8 cellular contexts compared by ENCODE assay signal in the genomic region with DNA sequence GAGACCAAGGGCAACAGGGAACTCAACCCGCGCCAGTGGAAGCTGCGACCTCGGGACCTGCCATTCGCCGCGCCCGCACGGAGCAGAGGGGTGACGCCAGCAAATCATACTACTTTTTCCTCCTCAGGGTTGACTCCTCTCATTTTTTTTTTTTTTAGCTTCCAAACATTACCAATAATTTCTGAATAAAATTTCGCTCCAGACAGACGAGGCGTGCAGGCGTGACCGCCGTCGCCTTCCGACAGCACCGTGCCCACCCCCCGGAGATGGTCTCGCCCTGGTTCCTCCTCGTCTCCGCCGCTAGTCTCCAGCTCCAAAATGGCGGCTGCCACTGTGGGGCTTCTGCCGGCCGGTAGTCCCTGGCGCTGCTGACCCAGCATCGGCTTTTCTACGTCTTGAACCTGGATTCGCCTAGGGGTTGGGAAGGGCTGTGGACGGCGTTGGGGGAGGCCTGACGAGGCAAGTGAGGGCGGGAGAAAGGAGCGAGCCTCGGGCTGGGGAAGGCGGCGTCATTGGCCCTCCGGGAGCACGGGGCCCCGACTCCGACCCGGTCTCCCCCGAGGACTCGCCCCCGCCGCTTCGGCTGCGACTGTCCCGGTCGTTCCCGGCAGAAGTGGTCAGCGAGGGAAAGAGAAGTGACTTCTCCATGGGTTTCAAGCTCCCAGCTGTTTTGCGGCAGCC. TPM values are rescaled to one million over a fixed set of nuclear protein-coding genes. Genes with fewer than 3 reads are reported as not detected.
DNase-seq lines count a peak whose midpoint lies in the region; ATAC-seq and TF ChIP-seq lines count a peak whose summit lies in the region.

A gene (plus strand): TSS at position 300 of the 681 bp plus-strand sequence. CDS start 9,016 bp downstream, outside the sequence.
A gene (minus strand): TSS at position 37 of the 681 bp plus-strand sequence. CDS start 4,069 bp downstream, outside the sequence.

- no peak within 1 kb of the TSS for H3K23ac ChIP-seq in H9 (ENCODE audit: insufficient read length, low read depth, low read length)

- peak within 1 kb of the TSS; percentile 58 for H3K4me2 ChIP-seq in H9 (ENCODE audit: insufficient read depth, insufficient read length, low read length)

- H2AK5ac ChIP-seq in H9 (ENCODE audit: insufficient read length, low read length): no peak within 1 kb of the TSS

- H3K27ac ChIP-seq in H9 (ENCODE audit: insufficient read length, low read depth, low read length): peak within 1 kb of the TSS; percentile 34
- peak within 1 kb of the TSS; percentile 94 for H3K27ac ChIP-seq in SK-N-MC
- peak within 1 kb of the TSS; percentile 91 to 97 (median 94) for H3K27ac ChIP-seq in gastroesophageal sphincter
- H3K27ac ChIP-seq in temporal lobe (ENCODE audit: low read depth, low read length): peak within 1 kb of the TSS; percentile 70

- H3K9ac ChIP-seq in H9 (ENCODE audit: extremely low read depth, insufficient read length, low read length): peak within 1 kb of the TSS; percentile 99
- peak within 1 kb of the TSS; percentile 99 for H3K9ac ChIP-seq in SK-N-MC (ENCODE audit: insufficient read length)

- H2BK12ac ChIP-seq in H9 (ENCODE audit: insufficient read length, low read depth, low read length): peak within 1 kb of the TSS; percentile 46

- peak within 1 kb of the TSS; percentile 100 for H3K27ac Mint-ChIP-seq in H9
- H3K27ac Mint-ChIP-seq in activated naive CD4-positive, alpha-beta T cell treated with anti-CD3 and anti-CD28 coated beads, Interleukin-2, amount 10 ng/mL, durations not matched to agents 7 days and 5 days: peak within 1 kb of the TSS; percentile 98

- H3K4ac ChIP-seq in H9 (ENCODE audit: low read depth, low read length): peak within 1 kb of the TSS; percentile 29; the same call in 1 of the 2 replicates

- no CpG with 5 or more reads among the region's 55 CpGs for WGBS in H9 (ENCODE audit: extremely low coverage, insufficient read length, low lambda C conversion rate)
- 0% methylated on average over 4 to 6 of the region's 55 CpGs for WGBS in gastroesophageal sphincter (ENCODE audit: low coverage in 1 of 2), 2 donors

- TF ChIP-seq CTCF in H9 (conservative IDR thresholded peaks at IDR 0.05) (no peak), gastroesophageal sphincter (IDR thresholded peaks at IDR 0.05) (peak in 2 of 4 experiments; percentile 28 to 40)

- peak; percentile 33 for DNase-seq in GF-D8 (lab: John Stamatoyannopoulos, UW)
- DNase-seq in H9: peak; percentile 82
- peak; percentile 64 for DNase-seq in M059J (ENCODE audit: low read depth)
- DNase-seq in SK-N-MC (ENCODE audit: low read depth, low spot score): no peak
- DNase-seq in activated naive CD4-positive, alpha-beta T cell treated with anti-CD3 and anti-CD28 coated beads, Interleukin-2, amount 10 ng/mL, durations not matched to agents 7 days and 5 days: peak; percentile 92
- DNase-seq in occipital lobe (lab: John Stamatoyannopoulos, UW): peak; percentile 84

- H2BK5ac ChIP-seq in H9 (ENCODE audit: insufficient read length, low read length): peak within 1 kb of the TSS; percentile 79

- CTCF ChIA-PET in activated naive CD4-positive, alpha-beta T cell treated with anti-CD3 and anti-CD28 coated beads, Interleukin-2, amount 10 ng/mL, durations not matched to agents 7 days and 5 days (lab: Charles Lee): interaction anchor here (0.5 to 1.7 kb wide), 3 partner anchors 16 to 230 kb away, joined by 3 to 8 read pairs (median 4); a partner anchor contains a TSS

- peaks cover 0 to 2% of the 10 kb centered on the region in 2 experiments; a peak in 2 of 5 replicates for H3K9me3 Mint-ChIP-seq in H9
- no peaks in the 10 kb centered on the region for H3K9me3 Mint-ChIP-seq in activated naive CD4-positive, alpha-beta T cell treated with anti-CD3 and anti-CD28 coated beads, Interleukin-2, amount 10 ng/mL, durations not matched to agents 7 days and 5 days

- H3K4me1 ChIP-seq in H9 (ENCODE audit: insufficient read depth, low read length) (no peaks in the 10 kb centered on the region), gastroesophageal sphincter (peaks cover 0 to 84% (median 13%) of the 10 kb centered on the region in 3 donors)

- peak within 1 kb of the TSS; percentile 77 for H3K56ac ChIP-seq in H9 (ENCODE audit: insufficient read length, low read depth, low read length)

- peak; percentile 91 for ATAC-seq in gastroesophageal sphincter

- peaks cover 15 to 20% of the 10 kb centered on the region in 2 experiments for H3K4me1 Mint-ChIP-seq in H9
- H3K4me1 Mint-ChIP-seq in activated naive CD4-positive, alpha-beta T cell treated with anti-CD3 and anti-CD28 coated beads, Interleukin-2, amount 10 ng/mL, durations not matched to agents 7 days and 5 days: peaks cover 41% of the 10 kb centered on the region

- no peaks in the 10 kb centered on the region; the same call in 1 of the 2 replicates for H3K27me3 Mint-ChIP-seq in H9 (ENCODE audit: low read depth)
- no peaks in the 10 kb centered on the region for H3K27me3 Mint-ChIP-seq in activated naive CD4-positive, alpha-beta T cell treated with anti-CD3 and anti-CD28 coated beads, Interleukin-2, amount 10 ng/mL, durations not matched to agents 7 days and 5 days

- TF ChIP-seq POLR2A in gastroesophageal sphincter (IDR thresholded peaks at IDR 0.05): peak in 1 of 2 donors; percentile 41

- H3K9me3 ChIP-seq in H9 (ENCODE audit: control insufficient read depth, low read depth, low read length) (no peaks in the 10 kb centered on the region), SK-N-MC (ENCODE audit: low read depth, low read length) (no peaks in the 10 kb centered on the region), gastroesophageal sphincter (no peaks in the 10 kb centered on the region)

- no peaks in the 10 kb centered on the region for H3K27me3 ChIP-seq in H9 (ENCODE audit: insufficient read depth, low read length)
- no peaks in the 10 kb centered on the region for H3K27me3 ChIP-seq in gastroesophageal sphincter

- H3K36me3 ChIP-seq in SK-N-MC (ENCODE audit: insufficient read depth, low read length) (peaks cover 36% of the 10 kb centered on the region), gastroesophageal sphincter (peaks cover 0 to 27% of the 10 kb centered on the region in 2 donors)

- H2BK20ac ChIP-seq in H9 (ENCODE audit: low read depth, low read length, poor library complexity, severe bottlenecking): no peak within 1 kb of the TSS

- peak within 1 kb of the TSS; percentile 99 for H3K14ac ChIP-seq in H9 (ENCODE audit: insufficient read depth, low read length)

- H2BK120ac ChIP-seq in H9 (ENCODE audit: low read depth, low read length, poor library complexity, severe bottlenecking): no peak within 1 kb of the TSS

- H4K5ac ChIP-seq in H9 (ENCODE audit: insufficient read length, low read depth, low read length): peak within 1 kb of the TSS; percentile 36

- H4K20me1 ChIP-seq in H9 (ENCODE audit: control insufficient read depth, insufficient read depth, insufficient read length): peaks cover 1% of the 10 kb centered on the region

- H3K4me3 Mint-ChIP-seq in H9: peak within 1 kb of the TSS; percentile 93 to 98
- H3K4me3 Mint-ChIP-seq in activated naive CD4-positive, alpha-beta T cell treated with anti-CD3 and anti-CD28 coated beads, Interleukin-2, amount 10 ng/mL, durations not matched to agents 7 days and 5 days: peak within 1 kb of the TSS; percentile 91

- H2AFZ ChIP-seq in H9 (ENCODE audit: low read length): no peak within 1 kb of the TSS

- no peaks in the 10 kb centered on the region for H3K79me1 ChIP-seq in H9 (ENCODE audit: insufficient read depth, low read depth, low read length, poor library complexity, severe bottlenecking)

- no peak for TF ChIP-seq EP300 in gastroesophageal sphincter (IDR thresholded peaks at IDR 0.05)

- H3T11ph ChIP-seq in H9 (ENCODE audit: low read length): no peak within 1 kb of the TSS

- peak within 1 kb of the TSS; percentile 99 for H3K18ac ChIP-seq in H9 (ENCODE audit: insufficient read length, low read depth, low read length)

- peaks cover 7% of the 10 kb centered on the region for H3K23me2 ChIP-seq in H9 (ENCODE audit: insufficient read length, low read depth, low read length, poor library complexity, severe bottlenecking)

- H4K91ac ChIP-seq in H9 (ENCODE audit: insufficient read length, low read depth, low read length): peak within 1 kb of the TSS; percentile 1

- no peaks in the 10 kb centered on the region; the same call in 1 of the 2 replicates for H3K79me2 ChIP-seq in H9 (ENCODE audit: insufficient read depth, low read length)

- peak within 1 kb of the TSS; percentile 68 for H4K8ac ChIP-seq in H9 (replicated peaks; ENCODE audit: insufficient read length, low read depth, low read length)

- peak within 1 kb of the TSS; percentile 98 for H3K4me3 ChIP-seq in SK-N-MC
- peak within 1 kb of the TSS; percentile 81 to 84 for H3K4me3 ChIP-seq in gastroesophageal sphincter

- no peak within 1 kb of the TSS for H2BK15ac ChIP-seq in H9 (ENCODE audit: low read depth, low read length)

- peaks cover 15 to 47% (median 45%) of the 10 kb centered on the region in 3 experiments; a peak in 6 of 7 replicates for H3K36me3 Mint-ChIP-seq in H9 (ENCODE audit: insufficient read depth in 1 of 3, low read depth in 3 of 3)
- peaks cover 33% of the 10 kb centered on the region for H3K36me3 Mint-ChIP-seq in activated naive CD4-positive, alpha-beta T cell treated with anti-CD3 and anti-CD28 coated beads, Interleukin-2, amount 10 ng/mL, durations not matched to agents 7 days and 5 days

RNA-seq across cellular contexts. Expression of the first gene that starts in this region (rescaled TPM):
- total RNA-seq in H9 (2021) (106 and 108 TPM in 2 replicates), gastroesophageal sphincter (10 to 100 TPM; 32.8 to 62.4 (median 39.3) TPM), occipital lobe (19.3 TPM), temporal lobe (12.0 TPM)
- 34.9 and 38.7 TPM in 2 replicates for total RNA-seq in M059J (2014; rRNA removed; shearing (Covaris generic))

RNA-seq across cellular contexts. Expression of the second gene that starts in this region (rescaled TPM):
- total RNA-seq in H9 (2021) (147 and 153 TPM in 2 replicates), gastroesophageal sphincter (100 to 1,000 TPM; 258 to 481 (median 412) TPM), occipital lobe (158 TPM), temporal lobe (109 TPM)
- total RNA-seq in M059J (2014; rRNA removed; shearing (Covaris generic)): 275 and 582 TPM in 2 replicates

Comparison
In these comparisons a context has a peak if more than half of its experiments do, and no peak if none do; other contexts are left out.
1. H3K27ac ChIP-seq: peak in every context shown above with its lines; median percentile 94 in SK-N-MC; 94 in gastroesophageal sphincter; 70 in temporal lobe; 34 in H9.